8 cellular contexts compared by ENCODE assay signal in genomic region chr10:63627881-63628296, GRCh38.
DNase-seq lines count a peak whose midpoint lies in the region; ATAC-seq and TF ChIP-seq lines count a peak whose summit lies in the region.

No MANE protein-coding gene starts in this region.

- no peak for TF ChIP-seq CTCF in fibroblast of villous mesenchyme (IDR thresholded peaks at IDR 0.05; ENCODE audit: insufficient read depth, low read depth, low read length)

- no peak overlapping the region for H3K4me3 ChIP-seq in fibroblast of villous mesenchyme (ENCODE audit: low read depth, low read length)

- peak overlapping the region; percentile 51 for H3K27ac Mint-ChIP-seq in stimulated activated naive B cell treated with anti-CD40 and anti-IgM and Interleukin-4, amounts not matched to agents 10 μg/mL and 1 μg/mL and 100 μg/mL, for 72 hours

- DNase-seq in NCI-H2171 treated with DMSO at 0.1 percent for 48 hours (lab: John Stamatoyannopoulos, UW) (peak; percentile 22), NCI-H2171 (lab: John Stamatoyannopoulos, UW) (no peak), NCI-H69 (lab: John Stamatoyannopoulos, UW) (peak; percentile 44), fibroblast of villous mesenchyme (ENCODE audit: low read depth) (peak; percentile 64), T-helper 9 cell (no peak)
- DNase-seq in stimulated activated naive B cell treated with anti-CD40 and anti-IgM and Interleukin-4, amounts not matched to agents 10 μg/mL and 1 μg/mL and 100 μg/mL, for 72 hours = no peak

- peaks cover 0 to 5% of the 10 kb centered on the region in 2 donors for H3K36me3 Mint-ChIP-seq in stimulated activated naive B cell treated with anti-CD40 and anti-IgM and Interleukin-4, amounts not matched to agents 10 μg/mL and 1 μg/mL and 100 μg/mL, for 72 hours

- H3K4me1 Mint-ChIP-seq in stimulated activated naive B cell treated with anti-CD40 and anti-IgM and Interleukin-4, amounts not matched to agents 10 μg/mL and 1 μg/mL and 100 μg/mL, for 72 hours = peaks cover 9 to 33% of the 10 kb centered on the region in 2 donors

- H3K9me3 Mint-ChIP-seq in stimulated activated naive B cell treated with anti-CD40 and anti-IgM and Interleukin-4, amounts not matched to agents 10 μg/mL and 1 μg/mL and 100 μg/mL, for 72 hours = no peaks in the 10 kb centered on the region

- H3K27me3 Mint-ChIP-seq in stimulated activated naive B cell treated with anti-CD40 and anti-IgM and Interleukin-4, amounts not matched to agents 10 μg/mL and 1 μg/mL and 100 μg/mL, for 72 hours = no peaks in the 10 kb centered on the region

- no peak for ATAC-seq in stimulated activated naive B cell treated with anti-CD40 and anti-IgM and Interleukin-4, amounts not matched to agents 10 μg/mL and 1 μg/mL and 100 μg/mL, for 72 hours (replicated peaks)
- ATAC-seq in GM19455 (IDR thresholded peaks at IDR 0.05; ENCODE audit: unreplicated experiment) (no peak), GM21737 (IDR thresholded peaks at IDR 0.05; ENCODE audit: unreplicated experiment) (no peak)

- peak overlapping the region; percentile 59 to 61 for H3K4me3 Mint-ChIP-seq in stimulated activated naive B cell treated with anti-CD40 and anti-IgM and Interleukin-4, amounts not matched to agents 10 μg/mL and 1 μg/mL and 100 μg/mL, for 72 hours

Comparison
In these comparisons a context has a peak if more than half of its experiments do, and no peak if none do; other contexts are left out.
1. DNase-seq: peak in NCI-H2171 treated with DMSO at 0.1 percent for 48 hours (single experiment), NCI-H69 (single experiment) and fibroblast of villous mesenchyme (single experiment); none in NCI-H2171 (single experiment), stimulated activated naive B cell treated with anti-CD40 and anti-IgM and Interleukin-4, amounts not matched to agents 10 μg/mL and 1 μg/mL and 100 μg/mL, for 72 hours (single experiment) and T-helper 9 cell (single experiment).